8 cellular contexts compared by ENCODE assay signal in the genomic region with DNA sequence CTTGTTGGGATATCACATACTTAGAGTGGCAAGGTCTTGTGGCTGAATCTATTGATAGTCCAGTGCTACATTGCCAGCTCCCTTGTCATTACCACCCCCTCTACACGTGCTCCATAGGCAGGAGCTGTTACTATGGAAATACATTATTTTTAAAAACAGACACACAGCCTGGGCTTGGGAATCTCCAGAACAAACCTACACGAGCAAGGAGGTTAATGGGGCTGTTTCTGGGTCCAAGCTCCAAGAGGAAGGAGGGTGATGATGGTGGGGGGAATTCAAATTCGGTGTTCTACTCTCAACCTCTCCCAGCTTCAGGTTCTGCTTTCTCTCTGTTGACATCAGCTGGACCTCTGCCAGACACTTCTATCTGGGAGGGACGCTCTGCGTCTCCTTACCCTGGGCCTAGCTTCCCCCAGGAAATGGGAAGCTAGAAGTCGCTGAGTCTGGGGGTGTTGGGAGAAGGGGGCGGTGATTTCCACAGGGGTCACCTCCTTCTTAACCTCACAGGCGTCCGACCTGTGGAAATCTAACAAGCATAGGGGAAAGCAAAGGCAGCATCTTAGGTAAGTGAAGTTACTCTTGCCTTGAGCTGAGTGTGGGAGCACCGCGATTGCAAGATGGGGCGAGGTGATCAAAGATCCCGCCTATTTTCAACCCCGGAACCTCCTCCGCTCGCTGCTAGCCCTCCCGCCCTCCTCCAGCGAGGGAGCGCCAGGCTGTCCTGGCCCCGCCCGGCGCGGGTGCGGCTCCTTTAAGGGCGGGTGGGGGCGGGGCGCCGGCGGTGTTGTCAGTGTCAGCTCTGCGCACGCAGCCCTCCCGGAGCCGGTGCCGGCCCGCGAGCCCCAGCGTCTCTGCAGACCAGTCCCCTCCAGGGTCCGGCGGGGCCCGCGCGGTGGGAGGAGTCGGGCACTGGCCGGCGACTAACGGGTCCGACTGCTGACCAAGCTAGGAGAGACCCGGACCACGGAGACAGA. TPM values are rescaled to one million over a fixed set of nuclear protein-coding genes. Genes with fewer than 3 reads are reported as not detected.
DNase-seq lines count a peak whose midpoint lies in the region; ATAC-seq and TF ChIP-seq lines count a peak whose summit lies in the region.

A gene (plus strand): TSS at position 781 of the 974 bp plus-strand sequence. CDS start 398 bp downstream, outside the sequence.

- DNase-seq in DMS 273 treated with DMSO at 0.1 percent for 48 hours (lab: John Stamatoyannopoulos, UW) = peak; percentile 56
- DNase-seq in KBM-7 = peak; percentile 92
- peak; percentile 87 for DNase-seq in activated T-cell treated with anti-CD3 and anti-CD28 coated beads, Interleukin-2, amount 50 U/mL, for 1 hour
- DNase-seq in stimulated activated CD8-positive, alpha-beta memory T cell treated with anti-CD3 and anti-CD28 coated beads, Interleukin-7, amount 100 ng/mL, for 1 hour (ENCODE audit: low read depth in 2 of 2) = peak; percentile 70 to 75

- no peaks in the 10 kb centered on the region for H3K27me3 ChIP-seq in muscle layer of duodenum (ENCODE audit: low read depth, low read length)

- H3K4me1 ChIP-seq in muscle layer of duodenum (ENCODE audit: control insufficient read depth in 1 of 2, insufficient read depth in 2 of 2, low read length in 2 of 2) = peaks cover 24 to 35% of the 10 kb centered on the region in 2 donors

- H3K36me3 ChIP-seq in muscle layer of duodenum (ENCODE audit: control insufficient read depth in 1 of 2, insufficient read depth in 2 of 2, low read length in 2 of 2) = peaks cover 6 to 16% of the 10 kb centered on the region in 2 donors

- H3K4me3 ChIP-seq in muscle layer of duodenum (ENCODE audit: low read depth in 1 of 2, low read length in 2 of 2) = peak within 1 kb of the TSS; percentile 88 to 94

- ATAC-seq in GM21576 (IDR thresholded peaks at IDR 0.05; ENCODE audit: unreplicated experiment) (peak; percentile 70), esophagus mucosa (peak; percentile 89)

- H3K27ac ChIP-seq in muscle layer of duodenum (ENCODE audit: low read length) = peak within 1 kb of the TSS; percentile 92

- in situ Hi-C loops in KBM-7 (cut with MboI; ENCODE audit: low pct_unique_long_range_greater_than_20kb, low sequenced_read_pairs) = no loop called here

- no peaks in the 10 kb centered on the region for H3K9me3 ChIP-seq in muscle layer of duodenum (ENCODE audit: control insufficient read depth in 1 of 2, low read length in 2 of 2)

TF ChIP-seq in PFSK-1, 5 proteins besides CTCF, POLR2A, EP300 and RAD21:
- peak; percentile 70 for TF ChIP-seq FOXP2 (optimal IDR thresholded peaks at IDR 0.05; ENCODE audit: borderline replicate concordance, extremely low read depth, extremely low read length, insufficient read depth)
- TF ChIP-seq SIN3A (IDR thresholded peaks at IDR 0.05; ENCODE audit: borderline replicate concordance, insufficient read depth, low read length) = no peak
- 0 out of 2 replicates have a peak, but pooled peaks have one; percentile 52 for TF ChIP-seq POLR2AphosphoS5 (IDR thresholded peaks at IDR 0.05; ENCODE audit: low read depth, low read length)
- TF ChIP-seq, protein P1, sequence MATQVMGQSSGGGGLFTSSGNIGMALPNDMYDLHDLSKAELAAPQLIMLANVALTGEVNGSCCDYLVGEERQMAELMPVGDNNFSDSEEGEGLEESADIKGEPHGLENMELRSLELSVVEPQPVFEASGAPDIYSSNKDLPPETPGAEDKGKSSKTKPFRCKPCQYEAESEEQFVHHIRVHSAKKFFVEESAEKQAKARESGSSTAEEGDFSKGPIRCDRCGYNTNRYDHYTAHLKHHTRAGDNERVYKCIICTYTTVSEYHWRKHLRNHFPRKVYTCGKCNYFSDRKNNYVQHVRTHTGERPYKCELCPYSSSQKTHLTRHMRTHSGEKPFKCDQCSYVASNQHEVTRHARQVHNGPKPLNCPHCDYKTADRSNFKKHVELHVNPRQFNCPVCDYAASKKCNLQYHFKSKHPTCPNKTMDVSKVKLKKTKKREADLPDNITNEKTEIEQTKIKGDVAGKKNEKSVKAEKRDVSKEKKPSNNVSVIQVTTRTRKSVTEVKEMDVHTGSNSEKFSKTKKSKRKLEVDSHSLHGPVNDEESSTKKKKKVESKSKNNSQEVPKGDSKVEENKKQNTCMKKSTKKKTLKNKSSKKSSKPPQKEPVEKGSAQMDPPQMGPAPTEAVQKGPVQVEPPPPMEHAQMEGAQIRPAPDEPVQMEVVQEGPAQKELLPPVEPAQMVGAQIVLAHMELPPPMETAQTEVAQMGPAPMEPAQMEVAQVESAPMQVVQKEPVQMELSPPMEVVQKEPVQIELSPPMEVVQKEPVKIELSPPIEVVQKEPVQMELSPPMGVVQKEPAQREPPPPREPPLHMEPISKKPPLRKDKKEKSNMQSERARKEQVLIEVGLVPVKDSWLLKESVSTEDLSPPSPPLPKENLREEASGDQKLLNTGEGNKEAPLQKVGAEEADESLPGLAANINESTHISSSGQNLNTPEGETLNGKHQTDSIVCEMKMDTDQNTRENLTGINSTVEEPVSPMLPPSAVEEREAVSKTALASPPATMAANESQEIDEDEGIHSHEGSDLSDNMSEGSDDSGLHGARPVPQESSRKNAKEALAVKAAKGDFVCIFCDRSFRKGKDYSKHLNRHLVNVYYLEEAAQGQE (IDR thresholded peaks at IDR 0.05; ENCODE audit: insufficient read depth in 1 of 2, low read depth in 2 of 2, low read length in 2 of 2) = no peak
- TF ChIP-seq TAF1 (IDR thresholded peaks at IDR 0.05; ENCODE audit: borderline replicate concordance, insufficient read depth, low read length) = no peak

RNA-seq across cellular contexts. Expression of the gene that starts here (rescaled TPM):
- polyA plus RNA-seq in PFSK-1 (2012; ENCODE audit: insufficient read length, low read depth) = 35.3 TPM
- 6.5 TPM for total RNA-seq in esophagus mucosa

Comparison
In these comparisons a context has a peak if more than half of its experiments do, and no peak if none do; other contexts are left out.
1. Peak in every context shown above with its lines: DNase-seq, ATAC-seq, H3K4me3 ChIP-seq and H3K27ac ChIP-seq.